In genomic region chr19:2282862-2283237, GRCh38 we compare ENCODE assay signal across 1 cellular context.
A peak's percentile ranks its signal among the peaks of the same experiment; 100 is the strongest.
TF ChIP-seq lines count a peak whose summit lies in the region.

No MANE protein-coding gene starts in this region.

TF ChIP-seq in HepG2, 621 proteins besides CTCF, POLR2A, EP300 and RAD21:
- TF ChIP-seq RFX1 (IDR thresholded peaks at IDR 0.05): no peak
- TF ChIP-seq ZNF121 (CRISPR knock-in tag; IDR thresholded peaks at IDR 0.05): peak; percentile 57
